In the genomic region with DNA sequence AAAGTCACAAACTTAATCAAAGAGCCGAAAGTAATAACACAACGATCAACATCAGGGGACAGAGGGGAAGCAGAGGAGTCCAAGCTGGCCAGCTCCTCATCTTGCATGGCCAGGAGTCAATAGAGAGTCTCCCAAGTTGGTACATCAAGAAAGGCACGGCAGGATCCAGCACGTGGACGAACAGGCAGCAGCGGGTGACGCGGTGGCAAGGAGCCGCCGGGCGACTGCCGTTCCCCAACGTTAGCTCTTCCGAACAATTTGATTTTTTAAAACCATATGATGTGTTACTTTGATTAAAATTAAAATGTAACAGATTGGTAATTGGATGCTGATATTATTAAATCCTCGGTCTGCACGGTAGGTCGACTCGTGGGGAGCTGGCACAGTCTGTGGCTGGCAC, we compare ENCODE assay signal across 16 cellular contexts.
"Had no signal": no experiment of that assay in that cellular context is flagged by ENCODE, and none has a peak within 500 bp of the region (broad histone marks: within the 10 kb centered on the region; RNA-seq: fewer than 3 reads in every experiment).

No MANE protein-coding gene starts in this region.

- H3K27ac ChIP-seq: cardiac muscle cell, hepatocyte, left ventricle myocardium inferior, neutrophil, SK-N-MC, thyroid gland, vagina had no signal

- H3K9me3 Mint-ChIP-seq: activated CD8-positive, alpha-beta T cell treated with anti-CD3 and anti-CD28 coated beads for 36 hours; activated naive CD4-positive, alpha-beta T cell treated with anti-CD3 and anti-CD28 coated beads, Interleukin-2, amount 10 ng/mL, durations not matched to agents 7 days and 5 days; activated T-helper 17 cell treated with anti-CD3 and anti-CD28 coated beads, Interleukin-2, amount 50 U/mL, for 72 hours had no signal

- ATAC-seq: activated CD4-positive, alpha-beta T cell treated with anti-CD3 and anti-CD28 coated beads for 36 hours; activated CD8-positive, alpha-beta T cell treated with anti-CD3 and anti-CD28 coated beads for 36 hours; activated T-helper 17 cell treated with anti-CD3 and anti-CD28 coated beads, Interleukin-2, amount 50 U/mL, for 72 hours; naive thymus-derived CD8-positive, alpha-beta T cell; T-cell had no signal

- H3K36me3 ChIP-seq: left ventricle myocardium inferior, vagina had no signal

- H3K9me3 ChIP-seq: neutrophil, thyroid gland, vagina had no signal

- H3K27me3 Mint-ChIP-seq: activated CD4-positive, alpha-beta T cell treated with anti-CD3 and anti-CD28 coated beads for 36 hours; activated CD8-positive, alpha-beta T cell treated with anti-CD3 and anti-CD28 coated beads for 36 hours; activated T-helper 17 cell treated with anti-CD3 and anti-CD28 coated beads, Interleukin-2, amount 50 U/mL, for 72 hours had no signal

- H3K4me3 ChIP-seq: cardiac muscle cell, hepatocyte, left ventricle myocardium inferior, SK-N-MC, smooth muscle cell, thyroid gland, vagina had no signal

- H3K4me1 Mint-ChIP-seq: activated CD4-positive, alpha-beta T cell treated with anti-CD3 and anti-CD28 coated beads for 36 hours; activated naive CD4-positive, alpha-beta T cell treated with anti-CD3 and anti-CD28 coated beads, Interleukin-2, amount 10 ng/mL, durations not matched to agents 7 days and 5 days; activated T-helper 17 cell treated with anti-CD3 and anti-CD28 coated beads, Interleukin-2, amount 50 U/mL, for 72 hours; T-cell had no signal

- H3K36me3 Mint-ChIP-seq: activated naive CD4-positive, alpha-beta T cell treated with anti-CD3 and anti-CD28 coated beads, Interleukin-2, amount 10 ng/mL, durations not matched to agents 7 days and 5 days had no signal

- H3K4me3 Mint-ChIP-seq: activated CD4-positive, alpha-beta T cell treated with anti-CD3 and anti-CD28 coated beads for 36 hours; activated CD8-positive, alpha-beta T cell treated with anti-CD3 and anti-CD28 coated beads for 36 hours; activated naive CD4-positive, alpha-beta T cell treated with anti-CD3 and anti-CD28 coated beads, Interleukin-2, amount 10 ng/mL, durations not matched to agents 7 days and 5 days; activated T-helper 17 cell treated with anti-CD3 and anti-CD28 coated beads, Interleukin-2, amount 50 U/mL, for 72 hours; naive thymus-derived CD8-positive, alpha-beta T cell; T-cell had no signal

- H3K4me1 ChIP-seq: vagina had no signal

- H3K27ac Mint-ChIP-seq: activated CD4-positive, alpha-beta T cell treated with anti-CD3 and anti-CD28 coated beads for 36 hours; activated CD8-positive, alpha-beta T cell treated with anti-CD3 and anti-CD28 coated beads for 36 hours; activated naive CD4-positive, alpha-beta T cell treated with anti-CD3 and anti-CD28 coated beads, Interleukin-2, amount 10 ng/mL, durations not matched to agents 7 days and 5 days; activated T-helper 17 cell treated with anti-CD3 and anti-CD28 coated beads, Interleukin-2, amount 50 U/mL, for 72 hours; T-cell had no signal

- H3K27me3 ChIP-seq: cardiac muscle cell, hepatocyte, thyroid gland, vagina had no signal

- DNase-seq: activated CD4-positive, alpha-beta T cell treated with anti-CD3 and anti-CD28 coated beads for 36 hours; activated CD8-positive, alpha-beta T cell treated with anti-CD3 and anti-CD28 coated beads for 36 hours; left ventricle myocardium inferior; mesenchymal stem cell; T-cell; T1000; thyroid gland had no signal
